In genomic region chr12:125065021-125065752, GRCh38 we compare ENCODE assay signal across 8 cellular contexts. TPM values are rescaled to one million over a fixed set of nuclear protein-coding genes. Genes with fewer than 3 reads are reported as not detected.
DNase-seq lines count a peak whose midpoint lies in the region; ATAC-seq, FAIRE-seq and TF ChIP-seq lines count a peak whose summit lies in the region.

TSS of gene AACS (plus strand) at chr12:125065435. CDS start at chr12:125065585, 150 bp downstream.

- peak; percentile 71 to 87 for DNase-seq in HAP-1 (ENCODE audit: low spot score in 2 of 2)
- DNase-seq in MG63, result peak; percentile 62
- peak; percentile 34 to 93 (median 84) for DNase-seq in head of caudate nucleus
- peak; percentile 68 to 95 (median 82) for DNase-seq in pancreas
- DNase-seq in thyroid gland, result peak; percentile 71

- H3K4me1 Mint-ChIP-seq in activated naive CD8-positive, alpha-beta T cell (ENCODE audit: low read depth), result peaks cover 16% of the 10 kb centered on the region

- H3K9me3 ChIP-seq in HAP-1, result no peaks in the 10 kb centered on the region
- H3K9me3 ChIP-seq in MG63, result no peaks in the 10 kb centered on the region
- no peaks in the 10 kb centered on the region for H3K9me3 ChIP-seq in pancreas
- no peaks in the 10 kb centered on the region for H3K9me3 ChIP-seq in thyroid gland

- peak within 1 kb of the TSS; percentile 88 for H3K4me3 Mint-ChIP-seq in activated naive CD8-positive, alpha-beta T cell

- in situ Hi-C loops in HAP-1 (cut with MboI; ENCODE audit: low sequenced_read_pairs), result no loop called here

- H3K27ac ChIP-seq in pancreas (peak within 1 kb of the TSS in 3 of 4 donors; percentile 6 to 62 (median 55)), thyroid gland (peak within 1 kb of the TSS in 2 of 3 donors; percentile 16 to 53)

- intact Hi-C loops in head of caudate nucleus (cut with DNase I), result loop anchor here (5.0 kb wide), 1 partner anchor 73 kb away; the partner anchor contains the start of gene BRI3BP
- intact Hi-C loops in pancreas (cut with DNase I), result no loop called here
- intact Hi-C loops in thyroid gland (cut with DNase I), result loop anchor here (5.0 kb wide), 1 partner anchor 73 kb away; the partner anchor contains the start of gene BRI3BP

- H3K36me3 ChIP-seq in HAP-1 (replicated peaks) (peaks cover 4% of the 10 kb centered on the region), MG63 (no peaks in the 10 kb centered on the region), pancreas (no peaks in the 10 kb centered on the region), thyroid gland (no peaks in the 10 kb centered on the region)

- H3K4me3 ChIP-seq in GM08714 (ENCODE audit: low read length) (peak within 1 kb of the TSS; percentile 80), HAP-1 (peak within 1 kb of the TSS; percentile 62), MG63 (peak within 1 kb of the TSS; percentile 73), pancreas (peak within 1 kb of the TSS; percentile 76 to 95 (median 91)), thyroid gland (replicated peaks in 1 of 3) (peak within 1 kb of the TSS; percentile 84 to 96 (median 95))

- ATAC-seq in SK-N-SH treated with all-trans-retinoic acid at 6 μM for 48 hours, result peak; percentile 95
- peak; percentile 97 to 99 (median 98) for ATAC-seq in pancreas

- H3K27ac Mint-ChIP-seq in activated naive CD8-positive, alpha-beta T cell, result no peak within 1 kb of the TSS

- TF ChIP-seq POLR2A in thyroid gland (IDR thresholded peaks at IDR 0.05), result peak in 1 of 2 donors; percentile 72

- TF ChIP-seq CTCF in pancreas (IDR thresholded peaks at IDR 0.05) (no peak), thyroid gland (IDR thresholded peaks at IDR 0.05) (peak in 1 of 6 experiments; percentile 16)

- no peaks in the 10 kb centered on the region for H3K9me3 Mint-ChIP-seq in activated naive CD8-positive, alpha-beta T cell (ENCODE audit: low read depth)

- H3K36me3 Mint-ChIP-seq in activated naive CD8-positive, alpha-beta T cell, result no peaks in the 10 kb centered on the region

- H3K27me3 ChIP-seq in HAP-1 (ENCODE audit: low read depth) (no peaks in the 10 kb centered on the region), MG63 (no peaks in the 10 kb centered on the region), pancreas (no peaks in the 10 kb centered on the region), thyroid gland (no peaks in the 10 kb centered on the region)

- no peak for FAIRE-seq in pancreas (lab: Jason Lieb, UNC)

- no peaks in the 10 kb centered on the region for H3K27me3 Mint-ChIP-seq in activated naive CD8-positive, alpha-beta T cell

- H3K4me1 ChIP-seq in HAP-1 (peaks cover 6% of the 10 kb centered on the region), pancreas (peaks cover 0 to 8% (median 7%) of the 10 kb centered on the region in 3 donors), thyroid gland (peaks cover 6% of the 10 kb centered on the region in 2 donors)

- WGBS in pancreas, 2 donors, result 0% methylated on average over 25 to 75 of the region's 75 CpGs
- WGBS in thyroid gland, 2 donors, result 1 to 2% methylated on average over 19 to 23 of the region's 75 CpGs

TF ChIP-seq in SK-N-SH treated with all-trans-retinoic acid at 6 μM for 48 hours, 23 proteins besides CTCF, POLR2A, EP300 and RAD21:
- TF ChIP-seq ISL1 (CRISPR knock-in tag; IDR thresholded peaks at IDR 0.05) (no peak), POU6F1 (CRISPR knock-in tag; IDR thresholded peaks at IDR 0.05; ENCODE audit: borderline replicate concordance, low read depth) (no peak), ZFP3 (CRISPR knock-in tag; IDR thresholded peaks at IDR 0.05) (no peak), ZFP30 (CRISPR knock-in tag; IDR thresholded peaks at IDR 0.05) (no peak), OSR1 (CRISPR knock-in tag; IDR thresholded peaks at IDR 0.05) (no peak), CREB5 (CRISPR knock-in tag; IDR thresholded peaks at IDR 0.05; ENCODE audit: low read depth) (no peak), PPARA (CRISPR knock-in tag; IDR thresholded peaks at IDR 0.05; ENCODE audit: borderline replicate concordance) (no peak), TOX (CRISPR knock-in tag; IDR thresholded peaks at IDR 0.05; ENCODE audit: borderline replicate concordance) (no peak), CSRNP3 (CRISPR knock-in tag; IDR thresholded peaks at IDR 0.05) (no peak), CSDC2 (CRISPR knock-in tag; IDR thresholded peaks at IDR 0.05) (no peak)
TF ChIP-seq in SK-N-SH treated with all-trans-retinoic acid at 6 μM for 48 hours: peak in this region for 0.

RNA-seq across cellular contexts. Expression of gene AACS, which starts in this region (rescaled TPM):
- total RNA-seq in MG63 (2014; rRNA removed; shearing (Covaris generic); ENCODE audit: low replicate concordance), result 6.8 and 16.0 TPM in 2 replicates
- total RNA-seq in pancreas (10 to 100 TPM; 11.0 to 18.4 (median 15.5) TPM), thyroid gland (10 to 100 TPM; 14.8 to 24.0 (median 20.1) TPM)
- polyA plus RNA-seq in pancreas, result 10 to 100 TPM; 13.2 to 21.4 TPM

Comparison
In these comparisons a context has a peak if more than half of its experiments do, and no peak if none do; other contexts are left out.
1. Peak in every context shown above with its lines: DNase-seq, ATAC-seq, H3K4me3 ChIP-seq and H3K27ac ChIP-seq.
2. intact Hi-C loops: an anchor here in head of caudate nucleus (5.0 kb wide) and thyroid gland (5.0 kb wide); none called in pancreas.